In the genomic region with DNA sequence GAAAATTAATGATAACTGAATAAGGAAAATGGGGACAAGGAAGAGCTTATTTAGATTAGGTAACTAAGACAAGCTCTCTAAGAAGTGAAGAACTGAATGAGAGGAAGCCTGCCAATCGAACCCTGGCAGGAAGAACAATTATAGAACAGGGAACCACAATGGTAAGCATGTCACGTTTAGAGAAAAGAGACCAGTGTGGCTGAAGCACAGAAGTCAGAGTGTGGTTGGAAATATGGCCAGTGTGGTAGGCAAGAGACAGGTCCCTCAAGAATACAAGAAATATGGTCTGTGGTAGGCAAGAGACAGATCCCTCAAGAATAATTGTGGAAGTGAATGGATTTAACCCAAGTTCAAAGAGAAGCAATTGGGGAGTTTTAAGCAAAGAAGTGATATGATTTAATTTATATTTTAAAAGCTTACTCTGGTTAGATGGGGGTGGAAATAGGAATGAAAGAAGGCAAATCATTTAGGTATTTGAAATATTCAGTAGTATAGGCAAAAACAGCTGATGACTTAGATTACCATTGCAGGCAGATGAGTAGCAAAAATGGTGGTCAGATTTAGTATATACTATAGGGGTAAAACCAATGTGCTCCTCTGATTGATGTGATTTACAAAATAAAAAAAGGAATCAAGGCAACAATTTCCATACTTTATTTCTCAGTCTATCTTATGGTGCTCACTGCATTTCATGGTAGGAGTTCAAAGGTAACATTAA, we compare ENCODE assay signal across 11 cellular contexts. TPM values are rescaled to one million over a fixed set of nuclear protein-coding genes. Genes with fewer than 3 reads are reported as not detected.
DNase-seq lines count a peak whose midpoint lies in the region; ATAC-seq and TF ChIP-seq lines count a peak whose summit lies in the region.
"Had no signal": no experiment of that assay in that cellular context is flagged by ENCODE, and none has a peak within 500 bp of the region (broad histone marks: within the 10 kb centered on the region; RNA-seq: fewer than 3 reads in every experiment).

No MANE protein-coding gene starts in this region.

- peaks cover 32% of the 10 kb centered on the region for H3K4me1 Mint-ChIP-seq in activated CD4-positive, alpha-beta T cell treated with anti-CD3 and anti-CD28 coated beads for 36 hours
- H3K4me1 Mint-ChIP-seq in activated CD4-positive, alpha-beta T cell treated with anti-CD3 and anti-CD28 coated beads, Interleukin-2, amount 10 ng/mL, durations not matched to agents 24 days and 14 days, result peaks cover 14% of the 10 kb centered on the region
- peaks cover 24% of the 10 kb centered on the region for H3K4me1 Mint-ChIP-seq in osteocyte (ENCODE audit: unreplicated experiment)

- no peak for DNase-seq in activated CD4-positive, alpha-beta T cell treated with anti-CD3 and anti-CD28 coated beads for 36 hours
- no peak for DNase-seq in activated CD4-positive, alpha-beta T cell treated with anti-CD3 and anti-CD28 coated beads, Interleukin-2, amount 10 ng/mL, durations not matched to agents 24 days and 14 days
- peak; percentile 16 for DNase-seq in GM23248
- no peak for DNase-seq in osteocyte (ENCODE audit: extremely low spot score, unreplicated experiment)
- no peak for DNase-seq in stimulated activated naive CD4-positive, alpha-beta T cell treated with Interleukin-2 at 50 U/mL for 16 hours (lab: John Stamatoyannopoulos, UW)
- no peak for DNase-seq in sciatic nerve (ENCODE audit: low spot score)
- DNase-seq in dorsolateral prefrontal cortex, result no peak
- DNase-seq: HFFc6, PC-9 had no signal

- no peaks in the 10 kb centered on the region for H3K27me3 Mint-ChIP-seq in activated CD4-positive, alpha-beta T cell treated with anti-CD3 and anti-CD28 coated beads for 36 hours
- H3K27me3 Mint-ChIP-seq in activated CD4-positive, alpha-beta T cell treated with anti-CD3 and anti-CD28 coated beads, Interleukin-2, amount 10 ng/mL, durations not matched to agents 24 days and 14 days, result no peaks in the 10 kb centered on the region
- peaks cover 2% of the 10 kb centered on the region for H3K27me3 Mint-ChIP-seq in osteocyte (ENCODE audit: unreplicated experiment)

- H3K79me2 ChIP-seq in GM23248 (ENCODE audit: insufficient read depth), result no peaks in the 10 kb centered on the region

- POLR2A ChIA-PET in activated CD4-positive, alpha-beta T cell treated with anti-CD3 and anti-CD28 coated beads for 36 hours (lab: Charles Lee), result interaction anchor here (0.6 to 1.2 kb wide), 3 partner anchors 9 to 113 kb away, joined by 3 to 5 read pairs (median 5); no protein-coding TSS in a partner anchor

- no peaks in the 10 kb centered on the region for H3K9me3 ChIP-seq in GM23248 (ENCODE audit: low read depth)

- peaks cover 2% of the 10 kb centered on the region; the same call in 1 of the 2 replicates for H3K9me2 ChIP-seq in GM23248 (ENCODE audit: insufficient read depth)

- peak; percentile 25 for ATAC-seq in activated CD4-positive, alpha-beta T cell treated with anti-CD3 and anti-CD28 coated beads for 36 hours
- ATAC-seq in HG03571 (IDR thresholded peaks at IDR 0.05; ENCODE audit: unreplicated experiment) (peak; percentile 82), sciatic nerve (no peak)

- H3K36me3 ChIP-seq in GM23248 (ENCODE audit: low read depth), result no peaks in the 10 kb centered on the region

- CTCF ChIA-PET in activated CD4-positive, alpha-beta T cell treated with anti-CD3 and anti-CD28 coated beads for 36 hours (lab: Charles Lee), result interaction anchor here (0.9 to 2.5 kb wide), 8 partner anchors 11 to 535 kb away, joined by 3 to 12 read pairs (median 4); no protein-coding TSS in a partner anchor

- peaks cover 31% of the 10 kb centered on the region for H3K9me3 Mint-ChIP-seq in activated CD4-positive, alpha-beta T cell treated with anti-CD3 and anti-CD28 coated beads for 36 hours (ENCODE audit: low read depth)
- peaks cover 41% of the 10 kb centered on the region for H3K9me3 Mint-ChIP-seq in activated CD4-positive, alpha-beta T cell treated with anti-CD3 and anti-CD28 coated beads, Interleukin-2, amount 10 ng/mL, durations not matched to agents 24 days and 14 days
- peaks cover 6% of the 10 kb centered on the region for H3K9me3 Mint-ChIP-seq in osteocyte (ENCODE audit: unreplicated experiment)

- WGBS in GM23248 (ENCODE audit: low coverage in 1 of 2, low lambda C conversion rate in 2 of 2, missing lambda C conversion rate in 2 of 2), 2 experiments, result 19 to 20% methylated on average over 2 of the region's 2 CpGs

- peaks cover 33% of the 10 kb centered on the region for H3K36me3 Mint-ChIP-seq in activated CD4-positive, alpha-beta T cell treated with anti-CD3 and anti-CD28 coated beads for 36 hours (ENCODE audit: low read depth)
- peaks cover 57% of the 10 kb centered on the region for H3K36me3 Mint-ChIP-seq in activated CD4-positive, alpha-beta T cell treated with anti-CD3 and anti-CD28 coated beads, Interleukin-2, amount 10 ng/mL, durations not matched to agents 24 days and 14 days (ENCODE audit: low read depth)
- H3K36me3 Mint-ChIP-seq in osteocyte (ENCODE audit: unreplicated experiment), result no peaks in the 10 kb centered on the region

- H3K27me3 ChIP-seq in GM23248 (replicated peaks; ENCODE audit: insufficient read depth), result no peaks in the 10 kb centered on the region
- peaks cover 0 to 3% (median 0%) of the 10 kb centered on the region in 45 donors for H3K27me3 ChIP-seq in dorsolateral prefrontal cortex

- in situ Hi-C loops in GM23248 (cut with MboI), result no loop called here

- no peak for TF ChIP-seq CTCF in osteocyte (IDR thresholded peaks at IDR 0.05)
- TF ChIP-seq CTCF in dorsolateral prefrontal cortex (IDR thresholded peaks at IDR 0.05 in 54 of 56, conservative IDR thresholded peaks at IDR 0.05 in 2 of 56; ENCODE audit: low read depth in 1 of 56, partially characterized antibody in 56 of 56), result no peak

- peaks cover 19% of the 10 kb centered on the region for H3K4me1 ChIP-seq in GM23248 (ENCODE audit: insufficient read depth)

- H2AFZ ChIP-seq in GM23248, result no peak overlapping the region
- H2AFZ ChIP-seq: PC-9 had no signal

- H3K27ac Mint-ChIP-seq in activated CD4-positive, alpha-beta T cell treated with anti-CD3 and anti-CD28 coated beads for 36 hours, result peak overlapping the region; percentile 52
- no peak overlapping the region for H3K27ac Mint-ChIP-seq in activated CD4-positive, alpha-beta T cell treated with anti-CD3 and anti-CD28 coated beads, Interleukin-2, amount 10 ng/mL, durations not matched to agents 24 days and 14 days
- H3K27ac Mint-ChIP-seq in osteocyte (ENCODE audit: unreplicated experiment), result peak overlapping the region; percentile 48
- H3K27ac Mint-ChIP-seq: HFFc6 had no signal

- H3K4me3 Mint-ChIP-seq in activated CD4-positive, alpha-beta T cell treated with anti-CD3 and anti-CD28 coated beads for 36 hours, result no peak overlapping the region
- H3K4me3 Mint-ChIP-seq in activated CD4-positive, alpha-beta T cell treated with anti-CD3 and anti-CD28 coated beads, Interleukin-2, amount 10 ng/mL, durations not matched to agents 24 days and 14 days, result no peak overlapping the region
- no peak overlapping the region for H3K4me3 Mint-ChIP-seq in osteocyte (ENCODE audit: unreplicated experiment)
- H3K4me3 Mint-ChIP-seq: HFFc6 had no signal

- H4K20me1 ChIP-seq in GM23248 (ENCODE audit: insufficient read depth), result no peaks in the 10 kb centered on the region

- H3K4me3 ChIP-seq in GM23248, result no peak overlapping the region
- no peak overlapping the region for H3K4me3 ChIP-seq in dorsolateral prefrontal cortex
- H3K4me3 ChIP-seq: PC-9 had no signal

- H3K4me2 ChIP-seq in GM23248 (ENCODE audit: unreplicated experiment), result peak overlapping the region; percentile 13
- H3K4me2 ChIP-seq: PC-9 had no signal

- H3K27ac ChIP-seq in GM23248, result peak overlapping the region; percentile 17; the same call in 1 of the 2 replicates
- H3K27ac ChIP-seq in dorsolateral prefrontal cortex, result no peak overlapping the region
- H3K27ac ChIP-seq: PC-9 had no signal

- no peak overlapping the region for H3K9ac ChIP-seq in GM23248

- no peaks in the 10 kb centered on the region for H3F3A ChIP-seq in GM23248 (ENCODE audit: insufficient read depth)

- intact Hi-C loops in activated CD4-positive, alpha-beta T cell treated with anti-CD3 and anti-CD28 coated beads for 36 hours (cut with DNase I, micrococcal nuclease), result loop anchor here in 1 of 2 experiments (2.0 kb wide), 1 partner anchor 40 kb away; no protein-coding TSS in a partner anchor
- intact Hi-C loops in activated CD4-positive, alpha-beta T cell treated with anti-CD3 and anti-CD28 coated beads, Interleukin-2, amount 10 ng/mL, durations not matched to agents 24 days and 14 days (cut with micrococcal nuclease), result no loop called here
- intact Hi-C loops in sciatic nerve (cut with DNase I), result no loop called here
- intact Hi-C loops in dorsolateral prefrontal cortex (cut with DNase I), result no loop called here

RNA-seq across cellular contexts. Expression of gene ERMN, which starts 38.8 kb away (rescaled TPM):
- 1 to 10 TPM; 1.0 to 1.8 TPM for total RNA-seq in activated CD4-positive, alpha-beta T cell treated with anti-CD3 and anti-CD28 coated beads for 36 hours
- total RNA-seq in activated CD4-positive, alpha-beta T cell treated with anti-CD3 and anti-CD28 coated beads, Interleukin-2, amount 10 ng/mL, durations not matched to agents 24 days and 14 days, result 1.4 and 1.6 TPM in 2 replicates
- total RNA-seq in GM23248 (2014; rRNA removed; shearing (Covaris generic)), result not detected in 2 replicates
- polyA plus RNA-seq in GM23248 (2016; fragmentation: Nextera tagmentation; extraction: Ambion mirVana), result not detected in 2 replicates
- not detected in 2 replicates for total RNA-seq in osteocyte
- 4.6 TPM for total RNA-seq in sciatic nerve
- 100 to 1,000 TPM in 97 of 120 experiments, 10 to 100 TPM in 23; 40.3 to 874 (median 194) TPM for total RNA-seq in dorsolateral prefrontal cortex
- total RNA-seq: HFFc6, PC-9 had no signal
- polyA plus RNA-seq: fibroblast of lung had no signal
